Comparison of ENCODE assay signal across 1 cellular context in genomic region chr6:133953634-133954415, GRCh38.
TF ChIP-seq lines count a peak whose summit lies in the region.

No MANE protein-coding gene starts in this region.

TF ChIP-seq in K562, 482 proteins besides CTCF, POLR2A, EP300 and RAD21 (continued from another document):
- TF ChIP-seq, protein P1, sequence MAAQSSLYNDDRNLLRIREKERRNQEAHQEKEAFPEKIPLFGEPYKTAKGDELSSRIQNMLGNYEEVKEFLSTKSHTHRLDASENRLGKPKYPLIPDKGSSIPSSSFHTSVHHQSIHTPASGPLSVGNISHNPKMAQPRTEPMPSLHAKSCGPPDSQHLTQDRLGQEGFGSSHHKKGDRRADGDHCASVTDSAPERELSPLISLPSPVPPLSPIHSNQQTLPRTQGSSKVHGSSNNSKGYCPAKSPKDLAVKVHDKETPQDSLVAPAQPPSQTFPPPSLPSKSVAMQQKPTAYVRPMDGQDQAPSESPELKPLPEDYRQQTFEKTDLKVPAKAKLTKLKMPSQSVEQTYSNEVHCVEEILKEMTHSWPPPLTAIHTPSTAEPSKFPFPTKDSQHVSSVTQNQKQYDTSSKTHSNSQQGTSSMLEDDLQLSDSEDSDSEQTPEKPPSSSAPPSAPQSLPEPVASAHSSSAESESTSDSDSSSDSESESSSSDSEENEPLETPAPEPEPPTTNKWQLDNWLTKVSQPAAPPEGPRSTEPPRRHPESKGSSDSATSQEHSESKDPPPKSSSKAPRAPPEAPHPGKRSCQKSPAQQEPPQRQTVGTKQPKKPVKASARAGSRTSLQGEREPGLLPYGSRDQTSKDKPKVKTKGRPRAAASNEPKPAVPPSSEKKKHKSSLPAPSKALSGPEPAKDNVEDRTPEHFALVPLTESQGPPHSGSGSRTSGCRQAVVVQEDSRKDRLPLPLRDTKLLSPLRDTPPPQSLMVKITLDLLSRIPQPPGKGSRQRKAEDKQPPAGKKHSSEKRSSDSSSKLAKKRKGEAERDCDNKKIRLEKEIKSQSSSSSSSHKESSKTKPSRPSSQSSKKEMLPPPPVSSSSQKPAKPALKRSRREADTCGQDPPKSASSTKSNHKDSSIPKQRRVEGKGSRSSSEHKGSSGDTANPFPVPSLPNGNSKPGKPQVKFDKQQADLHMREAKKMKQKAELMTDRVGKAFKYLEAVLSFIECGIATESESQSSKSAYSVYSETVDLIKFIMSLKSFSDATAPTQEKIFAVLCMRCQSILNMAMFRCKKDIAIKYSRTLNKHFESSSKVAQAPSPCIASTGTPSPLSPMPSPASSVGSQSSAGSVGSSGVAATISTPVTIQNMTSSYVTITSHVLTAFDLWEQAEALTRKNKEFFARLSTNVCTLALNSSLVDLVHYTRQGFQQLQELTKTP (IDR thresholded peaks at IDR 0.05; ENCODE audit: low read depth in 1 of 2, partially characterized antibody in 2 of 2): peak in 1 of 2 experiments; percentile 43
- TF ChIP-seq KDM5B (IDR thresholded peaks at IDR 0.05; ENCODE audit: insufficient replicate concordance, low read depth, low read length) (peak; percentile 39), BCL6 (CRISPR knock-in tag; IDR thresholded peaks at IDR 0.05) (no peak), TAF1 (IDR thresholded peaks at IDR 0.05; ENCODE audit: control insufficient read depth, extremely low read depth, insufficient read depth, low read length, severe bottlenecking) (peak; percentile 15), ZNF512 (tag; IDR thresholded peaks at IDR 0.05) (0 out of 2 replicates have a peak, but pooled peaks have one; percentile 36), SP1 (CRISPR knock-in tag; IDR thresholded peaks at IDR 0.05) (peak; percentile 34; the same call in 1 of the 2 replicates), DEAF1 (CRISPR knock-in tag; IDR thresholded peaks at IDR 0.05) (0 out of 2 replicates have a peak, but pooled peaks have one; percentile 9), TCF3 (CRISPR knock-in tag; IDR thresholded peaks at IDR 0.05) (0 out of 2 replicates have a peak, but pooled peaks have one; percentile 7), FOXK2 (conservative IDR thresholded peaks at IDR 0.05 in 1 of 2, IDR thresholded peaks at IDR 0.05 in 1 of 2; ENCODE audit: low read depth in 2 of 2) (no peak), ESRRA (IDR thresholded peaks at IDR 0.05; ENCODE audit: borderline replicate concordance, low read depth) (no peak), POLR2AphosphoS5 (IDR thresholded peaks at IDR 0.05; ENCODE audit: control insufficient read depth, insufficient read depth, low read depth, low read length) (no peak), MBD2 (IDR thresholded peaks at IDR 0.05; ENCODE audit: borderline replicate concordance, low read depth) (no peak)
- TF ChIP-seq, protein P2, sequence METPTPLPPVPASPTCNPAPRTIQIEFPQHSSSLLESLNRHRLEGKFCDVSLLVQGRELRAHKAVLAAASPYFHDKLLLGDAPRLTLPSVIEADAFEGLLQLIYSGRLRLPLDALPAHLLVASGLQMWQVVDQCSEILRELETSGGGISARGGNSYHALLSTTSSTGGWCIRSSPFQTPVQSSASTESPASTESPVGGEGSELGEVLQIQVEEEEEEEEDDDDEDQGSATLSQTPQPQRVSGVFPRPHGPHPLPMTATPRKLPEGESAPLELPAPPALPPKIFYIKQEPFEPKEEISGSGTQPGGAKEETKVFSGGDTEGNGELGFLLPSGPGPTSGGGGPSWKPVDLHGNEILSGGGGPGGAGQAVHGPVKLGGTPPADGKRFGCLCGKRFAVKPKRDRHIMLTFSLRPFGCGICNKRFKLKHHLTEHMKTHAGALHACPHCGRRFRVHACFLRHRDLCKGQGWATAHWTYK (CRISPR knock-in tag; IDR thresholded peaks at IDR 0.05): 0 out of 2 replicates have a peak, but pooled peaks have one; percentile 42
- TF ChIP-seq, protein P3, sequence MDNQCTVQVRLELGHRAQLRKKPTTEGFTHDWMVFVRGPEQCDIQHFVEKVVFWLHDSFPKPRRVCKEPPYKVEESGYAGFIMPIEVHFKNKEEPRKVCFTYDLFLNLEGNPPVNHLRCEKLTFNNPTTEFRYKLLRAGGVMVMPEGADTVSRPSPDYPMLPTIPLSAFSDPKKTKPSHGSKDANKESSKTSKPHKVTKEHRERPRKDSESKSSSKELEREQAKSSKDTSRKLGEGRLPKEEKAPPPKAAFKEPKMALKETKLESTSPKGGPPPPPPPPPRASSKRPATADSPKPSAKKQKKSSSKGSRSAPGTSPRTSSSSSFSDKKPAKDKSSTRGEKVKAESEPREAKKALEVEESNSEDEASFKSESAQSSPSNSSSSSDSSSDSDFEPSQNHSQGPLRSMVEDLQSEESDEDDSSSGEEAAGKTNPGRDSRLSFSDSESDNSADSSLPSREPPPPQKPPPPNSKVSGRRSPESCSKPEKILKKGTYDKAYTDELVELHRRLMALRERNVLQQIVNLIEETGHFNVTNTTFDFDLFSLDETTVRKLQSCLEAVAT (IDR thresholded peaks at IDR 0.05): peak in 1 of 2 experiments; percentile 69; a peak in 3 of 4 replicates
